ENCODE assay signal across 8 cellular contexts in the genomic region with DNA sequence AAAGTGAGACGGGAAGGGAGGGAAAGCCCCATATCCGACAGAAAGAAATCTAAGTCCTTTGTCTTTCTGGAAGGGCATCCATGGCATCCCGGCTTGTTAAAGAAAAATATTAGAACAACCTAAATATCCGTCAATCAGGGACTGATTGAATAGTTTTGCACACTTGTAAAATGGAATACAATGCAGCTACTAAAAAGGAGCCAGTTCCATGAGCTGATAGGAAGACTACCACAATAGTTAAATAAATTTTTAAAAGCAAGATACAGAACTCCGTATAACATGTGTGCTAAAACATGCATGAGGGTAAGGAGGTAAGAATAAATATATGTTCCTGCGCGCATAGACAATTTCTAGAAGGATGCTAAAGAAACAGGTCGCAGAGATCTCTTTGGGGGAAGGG. TPM values are rescaled to one million over a fixed set of nuclear protein-coding genes. Genes with fewer than 3 reads are reported as not detected.
DNase-seq lines count a peak whose midpoint lies in the region; ATAC-seq and TF ChIP-seq lines count a peak whose summit lies in the region.

No MANE protein-coding gene starts in this region.

- intact Hi-C loops in activated naive CD4-positive, alpha-beta T cell treated with anti-CD3 and anti-CD28 coated beads for 36 hours (cut with micrococcal nuclease): loop anchor here (1.0 to 2.0 kb wide), 3 partner anchors 9 to 83 kb away; partner anchors contain the start of gene NDFIP1
- intact Hi-C loops in activated T-helper 1 cell treated with anti-CD3 and anti-CD28 coated beads, Interleukin-12 subunit alpha, Interleukin-12 subunit beta, Interleukin-2, Interleukin-4 antibody, amounts not matched to agents 30 ng/mL and 10 ng/mL and 1 ng/mL, durations not matched to agents 14 hours and 24 hours and 36 hours (cut with micrococcal nuclease): loop anchor here (1.0 to 2.0 kb wide), 4 partner anchors 9 to 84 kb away; no protein-coding TSS in a partner anchor
- intact Hi-C loops in lower lobe of right lung (cut with DNase I) (no loop called here), tibial artery (cut with DNase I; ENCODE audit: low total_unique reads) (no loop called here)

- H3K4me3 Mint-ChIP-seq in activated naive CD4-positive, alpha-beta T cell treated with anti-CD3 and anti-CD28 coated beads for 36 hours: peak overlapping the region; percentile 91
- peak overlapping the region; percentile 89 for H3K4me3 Mint-ChIP-seq in activated T-helper 1 cell treated with anti-CD3 and anti-CD28 coated beads, Interleukin-12 subunit alpha, Interleukin-12 subunit beta, Interleukin-2, Interleukin-4 antibody, amounts not matched to agents 30 ng/mL and 10 ng/mL and 1 ng/mL, durations not matched to agents 14 hours and 24 hours and 36 hours

- no peak for TF ChIP-seq CTCF in lower lobe of right lung (IDR thresholded peaks at IDR 0.05)
- no peak for TF ChIP-seq CTCF in tibial artery (IDR thresholded peaks at IDR 0.05)

- CTCF ChIA-PET in activated naive CD4-positive, alpha-beta T cell treated with anti-CD3 and anti-CD28 coated beads for 36 hours (lab: Charles Lee): interaction anchor here (0.8 to 2.6 kb wide), 7 partner anchors 10 to 117 kb away, joined by 3 to 17 read pairs (median 3); no protein-coding TSS in a partner anchor

- H3K4me1 Mint-ChIP-seq in activated naive CD4-positive, alpha-beta T cell treated with anti-CD3 and anti-CD28 coated beads for 36 hours (ENCODE audit: low read depth): peaks cover 16% of the 10 kb centered on the region
- H3K4me1 Mint-ChIP-seq in activated T-helper 1 cell treated with anti-CD3 and anti-CD28 coated beads, Interleukin-12 subunit alpha, Interleukin-12 subunit beta, Interleukin-2, Interleukin-4 antibody, amounts not matched to agents 30 ng/mL and 10 ng/mL and 1 ng/mL, durations not matched to agents 14 hours and 24 hours and 36 hours (ENCODE audit: low read depth): peaks cover 23% of the 10 kb centered on the region

- no peaks in the 10 kb centered on the region for H3K27me3 ChIP-seq in lower lobe of right lung (ENCODE audit: low read depth)
- H3K27me3 ChIP-seq in tibial artery: no peaks in the 10 kb centered on the region

- no peak for DNase-seq in activated naive CD4-positive, alpha-beta T cell treated with anti-CD3 and anti-CD28 coated beads for 36 hours
- no peak for DNase-seq in activated naive CD4-positive, alpha-beta T cell (lab: John Stamatoyannopoulos, UW)
- DNase-seq in activated T-helper 1 cell treated with anti-CD3 and anti-CD28 coated beads, Interleukin-12 subunit alpha, Interleukin-12 subunit beta, Interleukin-2, Interleukin-4 antibody, amounts not matched to agents 30 ng/mL and 10 ng/mL and 1 ng/mL, durations not matched to agents 14 hours and 24 hours and 36 hours (ENCODE audit: low spot score): no peak
- no peak for DNase-seq in lower lobe of right lung
- no peak for DNase-seq in tibial artery
- no peak for DNase-seq in cortex of kidney (lab: John Stamatoyannopoulos, UW)

- H3K27ac ChIP-seq in lower lobe of right lung (no peak overlapping the region), tibial artery (peak overlapping the region in 1 of 2 donors; percentile 90)

- H3K36me3 Mint-ChIP-seq in activated naive CD4-positive, alpha-beta T cell treated with anti-CD3 and anti-CD28 coated beads for 36 hours (ENCODE audit: low read depth): no peaks in the 10 kb centered on the region
- no peaks in the 10 kb centered on the region for H3K36me3 Mint-ChIP-seq in activated T-helper 1 cell treated with anti-CD3 and anti-CD28 coated beads, Interleukin-12 subunit alpha, Interleukin-12 subunit beta, Interleukin-2, Interleukin-4 antibody, amounts not matched to agents 30 ng/mL and 10 ng/mL and 1 ng/mL, durations not matched to agents 14 hours and 24 hours and 36 hours (ENCODE audit: low read depth)

- peak overlapping the region; percentile 99 for H3K27ac Mint-ChIP-seq in activated naive CD4-positive, alpha-beta T cell treated with anti-CD3 and anti-CD28 coated beads for 36 hours
- H3K27ac Mint-ChIP-seq in activated T-helper 1 cell treated with anti-CD3 and anti-CD28 coated beads, Interleukin-12 subunit alpha, Interleukin-12 subunit beta, Interleukin-2, Interleukin-4 antibody, amounts not matched to agents 30 ng/mL and 10 ng/mL and 1 ng/mL, durations not matched to agents 14 hours and 24 hours and 36 hours: peak overlapping the region; percentile 100

- ATAC-seq in lower lobe of right lung (no peak), GM18498 (IDR thresholded peaks at IDR 0.05; ENCODE audit: unreplicated experiment) (no peak), HG02798 (IDR thresholded peaks at IDR 0.05; ENCODE audit: poor library complexity, unreplicated experiment) (no peak)

- H3K9me3 Mint-ChIP-seq in activated naive CD4-positive, alpha-beta T cell treated with anti-CD3 and anti-CD28 coated beads for 36 hours: no peaks in the 10 kb centered on the region
- H3K9me3 Mint-ChIP-seq in activated T-helper 1 cell treated with anti-CD3 and anti-CD28 coated beads, Interleukin-12 subunit alpha, Interleukin-12 subunit beta, Interleukin-2, Interleukin-4 antibody, amounts not matched to agents 30 ng/mL and 10 ng/mL and 1 ng/mL, durations not matched to agents 14 hours and 24 hours and 36 hours: no peaks in the 10 kb centered on the region

- H3K4me1 ChIP-seq in lower lobe of right lung (peaks cover 10% of the 10 kb centered on the region), tibial artery (peaks cover 0 to 8% (median 1%) of the 10 kb centered on the region in 4 donors)

- H3K4me3 ChIP-seq in lower lobe of right lung (peak overlapping the region; percentile 52), tibial artery (peak overlapping the region; percentile 51 to 55)

- H3K9me3 ChIP-seq in lower lobe of right lung: no peaks in the 10 kb centered on the region
- no peaks in the 10 kb centered on the region for H3K9me3 ChIP-seq in tibial artery

- H3K27me3 Mint-ChIP-seq in activated naive CD4-positive, alpha-beta T cell treated with anti-CD3 and anti-CD28 coated beads for 36 hours (ENCODE audit: low read depth): no peaks in the 10 kb centered on the region
- no peaks in the 10 kb centered on the region for H3K27me3 Mint-ChIP-seq in activated T-helper 1 cell treated with anti-CD3 and anti-CD28 coated beads, Interleukin-12 subunit alpha, Interleukin-12 subunit beta, Interleukin-2, Interleukin-4 antibody, amounts not matched to agents 30 ng/mL and 10 ng/mL and 1 ng/mL, durations not matched to agents 14 hours and 24 hours and 36 hours (ENCODE audit: insufficient read depth)

- no peaks in the 10 kb centered on the region for H3K36me3 ChIP-seq in lower lobe of right lung
- no peaks in the 10 kb centered on the region for H3K36me3 ChIP-seq in tibial artery

RNA-seq across cellular contexts. Expression of gene GNPDA1, which starts 12.8 kb away (rescaled TPM):
- total RNA-seq in activated naive CD4-positive, alpha-beta T cell treated with anti-CD3 and anti-CD28 coated beads for 36 hours: 100 to 1,000 TPM; 250 to 259 TPM
- total RNA-seq in activated T-helper 1 cell treated with anti-CD3 and anti-CD28 coated beads, Interleukin-12 subunit alpha, Interleukin-12 subunit beta, Interleukin-2, Interleukin-4 antibody, amounts not matched to agents 30 ng/mL and 10 ng/mL and 1 ng/mL, durations not matched to agents 14 hours and 24 hours and 36 hours: 87.5 and 88.4 TPM in 2 replicates
- total RNA-seq in lower lobe of right lung: 38.3 TPM

RNA-seq across cellular contexts. Expression of gene RNF14, which starts 56.7 kb away (rescaled TPM):
- total RNA-seq in activated naive CD4-positive, alpha-beta T cell treated with anti-CD3 and anti-CD28 coated beads for 36 hours: 10 to 100 TPM; 29.8 to 35.6 TPM
- total RNA-seq in activated T-helper 1 cell treated with anti-CD3 and anti-CD28 coated beads, Interleukin-12 subunit alpha, Interleukin-12 subunit beta, Interleukin-2, Interleukin-4 antibody, amounts not matched to agents 30 ng/mL and 10 ng/mL and 1 ng/mL, durations not matched to agents 14 hours and 24 hours and 36 hours: 26.4 and 28.7 TPM in 2 replicates
- 47.1 TPM for total RNA-seq in lower lobe of right lung

Comparison
In these comparisons a context has a peak if more than half of its experiments do, and no peak if none do; other contexts are left out.
1. intact Hi-C loops: an anchor here in activated naive CD4-positive, alpha-beta T cell treated with anti-CD3 and anti-CD28 coated beads for 36 hours (1.0 to 2.0 kb wide) and activated T-helper 1 cell treated with anti-CD3 and anti-CD28 coated beads, Interleukin-12 subunit alpha, Interleukin-12 subunit beta, Interleukin-2, Interleukin-4 antibody, amounts not matched to agents 30 ng/mL and 10 ng/mL and 1 ng/mL, durations not matched to agents 14 hours and 24 hours and 36 hours (1.0 to 2.0 kb wide); none called in lower lobe of right lung and tibial artery.